ENCODE assay signal across 1 cellular context in the genomic region with DNA sequence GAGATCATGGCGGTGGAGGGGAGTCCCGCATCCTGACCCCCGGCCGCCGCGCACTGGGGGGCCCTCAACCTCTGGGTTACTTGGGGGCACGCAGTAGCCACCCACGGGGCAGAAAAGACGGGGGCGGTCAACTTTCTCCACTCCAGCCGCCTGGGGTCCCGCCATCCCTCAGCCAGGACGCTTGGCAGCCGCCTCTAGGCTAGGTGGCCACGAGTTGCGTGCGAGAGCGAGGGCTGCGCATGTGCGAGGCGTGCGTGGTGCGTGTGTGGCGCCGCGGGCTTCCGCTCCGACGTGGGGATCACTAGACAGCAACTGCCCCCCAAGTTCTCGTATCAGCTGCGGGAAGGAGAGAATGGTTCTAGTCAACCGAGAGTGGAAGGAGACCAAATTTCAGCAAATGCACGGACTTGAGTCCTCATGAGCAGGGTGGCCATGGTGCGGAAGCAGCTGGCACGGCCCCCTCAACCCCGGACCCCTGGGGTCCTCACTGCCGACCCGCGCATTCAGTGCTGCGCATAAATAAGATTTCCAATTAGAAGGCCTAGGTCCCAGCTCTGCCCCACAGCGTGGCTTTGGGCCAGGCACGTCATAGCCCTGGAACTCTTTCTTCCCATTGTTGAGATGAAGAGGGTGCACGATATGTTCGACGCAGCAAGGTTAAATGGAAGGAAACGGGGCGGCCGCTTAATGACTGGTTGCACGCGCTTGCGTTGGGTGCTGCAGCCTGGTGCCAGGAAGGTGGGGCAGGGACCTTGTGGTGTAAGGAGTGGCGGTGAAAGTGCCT.
TF ChIP-seq lines count a peak whose summit lies in the region.

No MANE protein-coding gene starts in this region.

TF ChIP-seq in K562, 482 proteins besides CTCF, POLR2A, EP300 and RAD21 (continued from another document and continues in another):
- TF ChIP-seq, protein P1, sequence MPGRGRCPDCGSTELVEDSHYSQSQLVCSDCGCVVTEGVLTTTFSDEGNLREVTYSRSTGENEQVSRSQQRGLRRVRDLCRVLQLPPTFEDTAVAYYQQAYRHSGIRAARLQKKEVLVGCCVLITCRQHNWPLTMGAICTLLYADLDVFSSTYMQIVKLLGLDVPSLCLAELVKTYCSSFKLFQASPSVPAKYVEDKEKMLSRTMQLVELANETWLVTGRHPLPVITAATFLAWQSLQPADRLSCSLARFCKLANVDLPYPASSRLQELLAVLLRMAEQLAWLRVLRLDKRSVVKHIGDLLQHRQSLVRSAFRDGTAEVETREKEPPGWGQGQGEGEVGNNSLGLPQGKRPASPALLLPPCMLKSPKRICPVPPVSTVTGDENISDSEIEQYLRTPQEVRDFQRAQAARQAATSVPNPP (IDR thresholded peaks at IDR 0.05; ENCODE audit: borderline replicate concordance, insufficient read depth, insufficient read length): no peak
- TF ChIP-seq, protein P2, sequence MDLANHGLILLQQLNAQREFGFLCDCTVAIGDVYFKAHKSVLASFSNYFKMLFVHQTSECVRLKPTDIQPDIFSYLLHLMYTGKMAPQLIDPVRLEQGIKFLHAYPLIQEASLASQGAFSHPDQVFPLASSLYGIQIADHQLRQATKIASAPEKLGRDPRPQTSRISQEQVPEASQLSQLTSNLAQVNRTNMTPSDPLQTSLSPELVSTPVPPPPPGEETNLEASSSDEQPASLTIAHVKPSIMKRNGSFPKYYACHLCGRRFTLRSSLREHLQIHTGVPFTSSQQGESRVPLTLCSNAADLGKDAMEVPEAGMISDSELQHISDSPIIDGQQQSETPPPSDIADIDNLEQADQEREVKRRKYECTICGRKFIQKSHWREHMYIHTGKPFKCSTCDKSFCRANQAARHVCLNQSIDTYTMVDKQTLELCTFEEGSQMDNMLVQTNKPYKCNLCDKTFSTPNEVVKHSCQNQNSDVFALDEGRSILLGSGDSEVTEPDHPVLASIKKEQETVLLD (IDR thresholded peaks at IDR 0.05): no peak
- TF ChIP-seq NFIC (IDR thresholded peaks at IDR 0.05) (no peak), SIX5 (IDR thresholded peaks at IDR 0.05; ENCODE audit: borderline replicate concordance in 1 of 2, insufficient read depth in 1 of 2, low read depth in 1 of 2, low read length in 2 of 2) (no peak), ZNF347 (CRISPR knock-in tag; IDR thresholded peaks at IDR 0.05; ENCODE audit: low read depth) (no peak), PCBP2 (IDR thresholded peaks at IDR 0.05; ENCODE audit: low read depth, low read length, poor library complexity, severe bottlenecking) (no peak), DMBX1 (CRISPR knock-in tag; IDR thresholded peaks at IDR 0.05; ENCODE audit: borderline replicate concordance) (no peak), SREBF1 (IDR thresholded peaks at IDR 0.05; ENCODE audit: borderline replicate concordance, low read depth, low read length) (no peak), POLR3A (IDR thresholded peaks at IDR 0.05; ENCODE audit: borderline replicate concordance, extremely low read depth, insufficient read depth, insufficient read length) (no peak), HDAC1 (IDR thresholded peaks at IDR 0.05) (no peak), ATF7 (IDR thresholded peaks at IDR 0.05) (no peak), ZFX (CRISPR knock-in tag; IDR thresholded peaks at IDR 0.05) (no peak), BHLHE40 (IDR thresholded peaks at IDR 0.05; ENCODE audit: low read length) (0 out of 2 replicates have a peak, but pooled peaks have one; percentile 8), ZKSCAN1 (IDR thresholded peaks at IDR 0.05; ENCODE audit: low read depth, low read length) (no peak), ZNF780A (CRISPR knock-in tag; IDR thresholded peaks at IDR 0.05) (no peak), TFAM (CRISPR knock-in tag; conservative IDR thresholded peaks at IDR 0.05) (no peak), ZNF785 (CRISPR knock-in tag; IDR thresholded peaks at IDR 0.05) (no peak), C11orf30 (IDR thresholded peaks at IDR 0.05; ENCODE audit: low read depth) (no peak), ETV6 (IDR thresholded peaks at IDR 0.05; ENCODE audit: borderline replicate concordance in 1 of 2, low read depth in 2 of 2, low read length in 1 of 2) (no peak), ETV6 (CRISPR knock-in tag; IDR thresholded peaks at IDR 0.05; ENCODE audit: borderline replicate concordance) (no peak), KDM1A (IDR thresholded peaks at IDR 0.05) (no peak), MCM7 (IDR thresholded peaks at IDR 0.05) (no peak), SREBF2 (CRISPR knock-in tag; IDR thresholded peaks at IDR 0.05) (no peak), HLTF (IDR thresholded peaks at IDR 0.05) (no peak), CBX2 (IDR thresholded peaks at IDR 0.05; ENCODE audit: insufficient read depth, low read length, poor library complexity, severe bottlenecking) (no peak), TCFL5 (CRISPR knock-in tag; conservative IDR thresholded peaks at IDR 0.05) (no peak), GTF2F1 (IDR thresholded peaks at IDR 0.05; ENCODE audit: low read depth, low read length) (no peak), SMAD2 (IDR thresholded peaks at IDR 0.05; ENCODE audit: low read depth, low read length) (no peak), ZNF174 (CRISPR knock-in tag; IDR thresholded peaks at IDR 0.05) (no peak), CXXC5 (CRISPR knock-in tag; IDR thresholded peaks at IDR 0.05) (peak; percentile 75), NR2F6 (CRISPR knock-in tag; IDR thresholded peaks at IDR 0.05) (no peak), KHSRP (IDR thresholded peaks at IDR 0.05) (no peak), ZNF140 (CRISPR knock-in tag; IDR thresholded peaks at IDR 0.05) (no peak), FOXA1 (IDR thresholded peaks at IDR 0.05; ENCODE audit: borderline replicate concordance) (no peak)
- TF ChIP-seq, protein P3, sequence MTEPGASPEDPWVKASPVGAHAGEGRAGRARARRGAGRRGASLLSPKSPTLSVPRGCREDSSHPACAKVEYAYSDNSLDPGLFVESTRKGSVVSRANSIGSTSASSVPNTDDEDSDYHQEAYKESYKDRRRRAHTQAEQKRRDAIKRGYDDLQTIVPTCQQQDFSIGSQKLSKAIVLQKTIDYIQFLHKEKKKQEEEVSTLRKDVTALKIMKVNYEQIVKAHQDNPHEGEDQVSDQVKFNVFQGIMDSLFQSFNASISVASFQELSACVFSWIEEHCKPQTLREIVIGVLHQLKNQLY (CRISPR knock-in tag; conservative IDR thresholded peaks at IDR 0.05): no peak
- TF ChIP-seq, protein P4, sequence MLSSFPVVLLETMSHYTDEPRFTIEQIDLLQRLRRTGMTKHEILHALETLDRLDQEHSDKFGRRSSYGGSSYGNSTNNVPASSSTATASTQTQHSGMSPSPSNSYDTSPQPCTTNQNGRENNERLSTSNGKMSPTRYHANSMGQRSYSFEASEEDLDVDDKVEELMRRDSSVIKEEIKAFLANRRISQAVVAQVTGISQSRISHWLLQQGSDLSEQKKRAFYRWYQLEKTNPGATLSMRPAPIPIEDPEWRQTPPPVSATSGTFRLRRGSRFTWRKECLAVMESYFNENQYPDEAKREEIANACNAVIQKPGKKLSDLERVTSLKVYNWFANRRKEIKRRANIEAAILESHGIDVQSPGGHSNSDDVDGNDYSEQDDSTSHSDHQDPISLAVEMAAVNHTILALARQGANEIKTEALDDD (IDR thresholded peaks at IDR 0.05): no peak
- TF ChIP-seq, protein P5, sequence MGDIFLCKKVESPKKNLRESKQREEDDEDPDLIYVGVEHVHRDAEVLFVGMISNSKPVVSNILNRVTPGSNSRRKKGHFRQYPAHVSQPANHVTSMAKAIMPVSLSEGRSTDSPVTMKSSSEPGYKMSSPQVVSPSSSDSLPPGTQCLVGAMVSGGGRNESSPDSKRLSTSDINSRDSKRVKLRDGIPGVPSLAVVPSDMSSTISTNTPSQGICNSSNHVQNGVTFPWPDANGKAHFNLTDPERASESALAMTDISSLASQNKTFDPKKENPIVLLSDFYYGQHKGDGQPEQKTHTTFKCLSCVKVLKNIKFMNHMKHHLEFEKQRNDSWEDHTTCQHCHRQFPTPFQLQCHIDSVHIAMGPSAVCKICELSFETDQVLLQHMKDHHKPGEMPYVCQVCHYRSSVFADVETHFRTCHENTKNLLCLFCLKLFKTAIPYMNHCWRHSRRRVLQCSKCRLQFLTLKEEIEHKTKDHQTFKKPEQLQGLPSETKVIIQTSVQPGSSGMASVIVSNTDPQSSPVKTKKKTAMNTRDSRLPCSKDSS (IDR thresholded peaks at IDR 0.05; ENCODE audit: low read depth, partially characterized antibody): no peak
- TF ChIP-seq, protein P6, sequence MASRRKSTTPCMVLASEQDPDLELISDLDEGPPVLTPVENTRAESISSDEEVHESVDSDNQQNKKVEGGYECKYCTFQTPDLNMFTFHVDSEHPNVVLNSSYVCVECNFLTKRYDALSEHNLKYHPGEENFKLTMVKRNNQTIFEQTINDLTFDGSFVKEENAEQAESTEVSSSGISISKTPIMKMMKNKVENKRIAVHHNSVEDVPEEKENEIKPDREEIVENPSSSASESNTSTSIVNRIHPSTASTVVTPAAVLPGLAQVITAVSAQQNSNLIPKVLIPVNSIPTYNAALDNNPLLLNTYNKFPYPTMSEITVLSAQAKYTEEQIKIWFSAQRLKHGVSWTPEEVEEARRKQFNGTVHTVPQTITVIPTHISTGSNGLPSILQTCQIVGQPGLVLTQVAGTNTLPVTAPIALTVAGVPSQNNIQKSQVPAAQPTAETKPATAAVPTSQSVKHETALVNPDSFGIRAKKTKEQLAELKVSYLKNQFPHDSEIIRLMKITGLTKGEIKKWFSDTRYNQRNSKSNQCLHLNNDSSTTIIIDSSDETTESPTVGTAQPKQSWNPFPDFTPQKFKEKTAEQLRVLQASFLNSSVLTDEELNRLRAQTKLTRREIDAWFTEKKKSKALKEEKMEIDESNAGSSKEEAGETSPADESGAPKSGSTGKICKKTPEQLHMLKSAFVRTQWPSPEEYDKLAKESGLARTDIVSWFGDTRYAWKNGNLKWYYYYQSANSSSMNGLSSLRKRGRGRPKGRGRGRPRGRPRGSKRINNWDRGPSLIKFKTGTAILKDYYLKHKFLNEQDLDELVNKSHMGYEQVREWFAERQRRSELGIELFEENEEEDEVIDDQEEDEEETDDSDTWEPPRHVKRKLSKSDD (conservative IDR thresholded peaks at IDR 0.05; ENCODE audit: low read length): no peak
- TF ChIP-seq, protein P7, sequence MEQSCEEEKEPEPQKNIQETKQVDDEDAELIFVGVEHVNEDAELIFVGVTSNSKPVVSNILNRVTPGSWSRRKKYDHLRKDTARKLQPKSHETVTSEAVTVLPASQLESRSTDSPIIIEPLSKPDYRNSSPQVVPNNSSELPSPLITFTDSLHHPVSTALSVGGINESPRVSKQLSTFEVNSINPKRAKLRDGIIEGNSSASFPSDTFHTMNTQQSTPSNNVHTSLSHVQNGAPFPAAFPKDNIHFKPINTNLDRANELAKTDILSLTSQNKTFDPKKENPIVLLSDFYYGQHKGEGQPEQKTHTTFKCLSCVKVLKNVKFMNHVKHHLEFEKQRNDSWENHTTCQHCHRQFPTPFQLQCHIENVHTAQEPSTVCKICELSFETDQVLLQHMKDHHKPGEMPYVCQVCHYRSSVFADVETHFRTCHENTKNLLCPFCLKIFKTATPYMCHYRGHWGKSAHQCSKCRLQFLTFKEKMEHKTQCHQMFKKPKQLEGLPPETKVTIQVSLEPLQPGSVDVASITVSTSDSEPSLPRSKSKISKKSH (CRISPR knock-in tag; IDR thresholded peaks at IDR 0.05): no peak
- TF ChIP-seq, protein P8, sequence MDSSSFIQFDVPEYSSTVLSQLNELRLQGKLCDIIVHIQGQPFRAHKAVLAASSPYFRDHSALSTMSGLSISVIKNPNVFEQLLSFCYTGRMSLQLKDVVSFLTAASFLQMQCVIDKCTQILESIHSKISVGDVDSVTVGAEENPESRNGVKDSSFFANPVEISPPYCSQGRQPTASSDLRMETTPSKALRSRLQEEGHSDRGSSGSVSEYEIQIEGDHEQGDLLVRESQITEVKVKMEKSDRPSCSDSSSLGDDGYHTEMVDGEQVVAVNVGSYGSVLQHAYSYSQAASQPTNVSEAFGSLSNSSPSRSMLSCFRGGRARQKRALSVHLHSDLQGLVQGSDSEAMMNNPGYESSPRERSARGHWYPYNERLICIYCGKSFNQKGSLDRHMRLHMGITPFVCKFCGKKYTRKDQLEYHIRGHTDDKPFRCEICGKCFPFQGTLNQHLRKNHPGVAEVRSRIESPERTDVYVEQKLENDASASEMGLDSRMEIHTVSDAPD (CRISPR knock-in tag; IDR thresholded peaks at IDR 0.05): no peak
- TF ChIP-seq, protein P9, sequence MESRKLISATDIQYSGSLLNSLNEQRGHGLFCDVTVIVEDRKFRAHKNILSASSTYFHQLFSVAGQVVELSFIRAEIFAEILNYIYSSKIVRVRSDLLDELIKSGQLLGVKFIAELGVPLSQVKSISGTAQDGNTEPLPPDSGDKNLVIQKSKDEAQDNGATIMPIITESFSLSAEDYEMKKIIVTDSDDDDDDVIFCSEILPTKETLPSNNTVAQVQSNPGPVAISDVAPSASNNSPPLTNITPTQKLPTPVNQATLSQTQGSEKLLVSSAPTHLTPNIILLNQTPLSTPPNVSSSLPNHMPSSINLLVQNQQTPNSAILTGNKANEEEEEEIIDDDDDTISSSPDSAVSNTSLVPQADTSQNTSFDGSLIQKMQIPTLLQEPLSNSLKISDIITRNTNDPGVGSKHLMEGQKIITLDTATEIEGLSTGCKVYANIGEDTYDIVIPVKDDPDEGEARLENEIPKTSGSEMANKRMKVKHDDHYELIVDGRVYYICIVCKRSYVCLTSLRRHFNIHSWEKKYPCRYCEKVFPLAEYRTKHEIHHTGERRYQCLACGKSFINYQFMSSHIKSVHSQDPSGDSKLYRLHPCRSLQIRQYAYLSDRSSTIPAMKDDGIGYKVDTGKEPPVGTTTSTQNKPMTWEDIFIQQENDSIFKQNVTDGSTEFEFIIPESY (CRISPR knock-in tag; IDR thresholded peaks at IDR 0.05): no peak
- TF ChIP-seq, protein P10, sequence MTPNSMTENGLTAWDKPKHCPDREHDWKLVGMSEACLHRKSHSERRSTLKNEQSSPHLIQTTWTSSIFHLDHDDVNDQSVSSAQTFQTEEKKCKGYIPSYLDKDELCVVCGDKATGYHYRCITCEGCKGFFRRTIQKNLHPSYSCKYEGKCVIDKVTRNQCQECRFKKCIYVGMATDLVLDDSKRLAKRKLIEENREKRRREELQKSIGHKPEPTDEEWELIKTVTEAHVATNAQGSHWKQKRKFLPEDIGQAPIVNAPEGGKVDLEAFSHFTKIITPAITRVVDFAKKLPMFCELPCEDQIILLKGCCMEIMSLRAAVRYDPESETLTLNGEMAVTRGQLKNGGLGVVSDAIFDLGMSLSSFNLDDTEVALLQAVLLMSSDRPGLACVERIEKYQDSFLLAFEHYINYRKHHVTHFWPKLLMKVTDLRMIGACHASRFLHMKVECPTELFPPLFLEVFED (CRISPR knock-in tag; conservative IDR thresholded peaks at IDR 0.05): no peak
- TF ChIP-seq, protein P11, sequence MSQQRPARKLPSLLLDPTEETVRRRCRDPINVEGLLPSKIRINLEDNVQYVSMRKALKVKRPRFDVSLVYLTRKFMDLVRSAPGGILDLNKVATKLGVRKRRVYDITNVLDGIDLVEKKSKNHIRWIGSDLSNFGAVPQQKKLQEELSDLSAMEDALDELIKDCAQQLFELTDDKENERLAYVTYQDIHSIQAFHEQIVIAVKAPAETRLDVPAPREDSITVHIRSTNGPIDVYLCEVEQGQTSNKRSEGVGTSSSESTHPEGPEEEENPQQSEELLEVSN (IDR thresholded peaks at IDR 0.05; ENCODE audit: borderline replicate concordance in 1 of 2, extremely low read depth in 1 of 2, insufficient read depth in 1 of 2, insufficient read length in 1 of 2, low read depth in 1 of 2, low read length in 1 of 2, poor library complexity in 1 of 2, severe bottlenecking in 1 of 2): peak; percentile 22 to 77
- TF ChIP-seq, protein P12, sequence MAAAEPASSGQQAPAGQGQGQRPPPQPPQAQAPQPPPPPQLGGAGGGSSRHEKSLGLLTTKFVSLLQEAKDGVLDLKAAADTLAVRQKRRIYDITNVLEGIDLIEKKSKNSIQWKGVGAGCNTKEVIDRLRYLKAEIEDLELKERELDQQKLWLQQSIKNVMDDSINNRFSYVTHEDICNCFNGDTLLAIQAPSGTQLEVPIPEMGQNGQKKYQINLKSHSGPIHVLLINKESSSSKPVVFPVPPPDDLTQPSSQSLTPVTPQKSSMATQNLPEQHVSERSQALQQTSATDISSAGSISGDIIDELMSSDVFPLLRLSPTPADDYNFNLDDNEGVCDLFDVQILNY (CRISPR knock-in tag; IDR thresholded peaks at IDR 0.05): peak; percentile 91; the same call in 1 of the 2 replicates
